Comparison of ENCODE assay signal across 38 cellular contexts in the genomic region with DNA sequence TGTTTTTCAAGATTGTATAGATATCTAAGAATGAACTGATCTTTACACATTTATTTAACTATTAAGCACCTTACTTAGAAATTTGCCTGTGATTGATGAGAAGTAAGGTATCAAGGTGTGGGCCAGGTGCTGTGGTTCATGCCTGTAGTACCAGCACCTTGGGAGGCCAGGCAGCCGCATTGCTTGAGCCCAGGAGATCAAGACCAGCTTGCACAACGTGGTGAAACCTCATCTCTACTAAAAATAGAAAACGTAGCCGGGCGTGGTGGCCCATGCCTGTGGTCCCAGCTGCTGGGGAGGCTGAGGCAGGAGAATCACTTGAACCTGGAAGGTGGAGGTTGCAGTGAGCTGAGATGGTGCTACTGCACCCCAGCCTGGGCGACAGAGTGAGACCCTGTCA. TPM values are rescaled to one million over a fixed set of nuclear protein-coding genes. Genes with fewer than 3 reads are reported as not detected.
"Had no signal": no experiment of that assay in that cellular context is flagged by ENCODE, and none has a peak within 500 bp of the region (broad histone marks: within the 10 kb centered on the region; RNA-seq: fewer than 3 reads in every experiment).

No MANE protein-coding gene starts in this region.

- H3K27ac ChIP-seq: KMS-11 had no signal

- H3K9ac ChIP-seq: KMS-11 had no signal

- H3K4me3 ChIP-seq: MG63 had no signal

- DNase-seq: Karpas-422, Kasumi-1, KG1, MG63, MM.1S, MV-4-11, NCI-H1048, NCI-H1092, NCI-H1092 treated with DMSO at 0.1 percent for 48 hours, NCI-H1105, NCI-H1105 treated with DMSO at 0.1 percent for 48 hours, NCI-H1417, NCI-H1417 treated with DMSO at 0.1 percent for 48 hours, NCI-H1436, NCI-H1436 treated with DMSO at 0.1 percent for 48 hours, NCI-H146, NCI-H1694, NCI-H1694 treated with DMSO at 0.1 percent for 48 hours, NCI-H187, NCI-H187 treated with DMSO at 0.1 percent for 48 hours, NCI-H1930, NCI-H2029, NCI-H2029 treated with DMSO at 0.1 percent for 48 hours, NCI-H2081, NCI-H2081 treated with DMSO at 0.1 percent for 48 hours, NCI-H2107, NCI-H2171, NCI-H2171 treated with DMSO at 0.1 percent for 48 hours, NCI-H2227 treated with DMSO at 0.1 percent for 48 hours, NCI-H226, NCI-H345, NCI-H446, NCI-H446 treated with DMSO at 0.1 percent for 48 hours had no signal

- H3K36me3 ChIP-seq: MG63 had no signal

- H3K4me2 ChIP-seq: KMS-11 had no signal

- H3K9me3 ChIP-seq: MG63 had no signal

RNA-seq across cellular contexts. Expression of a gene that starts 33.7 kb away (rescaled TPM):
- total RNA-seq: LHCN-M2, M059J, NCI-H460 had no signal

RNA-seq across cellular contexts. Expression of a gene that starts 34.5 kb away (rescaled TPM):
- total RNA-seq: MCF 10A had no signal

RNA-seq across cellular contexts. Expression of a gene that starts 38.4 kb away (rescaled TPM):
- total RNA-seq: MCF 10A had no signal
